8 cellular contexts compared by ENCODE assay signal in genomic region chr11:61333638-61334433, GRCh38. TPM values are rescaled to one million over a fixed set of nuclear protein-coding genes. Genes with fewer than 3 reads are reported as not detected.
A peak's percentile ranks its signal among the peaks of the same experiment; 100 is the strongest.
DNase-seq lines count a peak whose midpoint lies in the region; ATAC-seq and TF ChIP-seq lines count a peak whose summit lies in the region.

No MANE protein-coding gene starts in this region.

- peak overlapping the region; percentile 97 for H3K27ac Mint-ChIP-seq in activated naive CD4-positive, alpha-beta T cell treated with anti-CD3 and anti-CD28 coated beads, Interleukin-2, amount 10 ng/mL, durations not matched to agents 7 days and 5 days
- peak overlapping the region; percentile 99 for H3K27ac Mint-ChIP-seq in activated T-helper 17 cell treated with anti-CD3 and anti-CD28 coated beads, Interleukin-2, amount 50 U/mL, for 72 hours
- peak overlapping the region; percentile 97 to 99 (median 98) for H3K27ac Mint-ChIP-seq in immature natural killer cell

- H3K4me1 ChIP-seq in suprapubic skin: peaks cover 69% of the 10 kb centered on the region

- peak overlapping the region; percentile 98 for H3K4me3 ChIP-seq in suprapubic skin

- H3K4me3 Mint-ChIP-seq in activated naive CD4-positive, alpha-beta T cell treated with anti-CD3 and anti-CD28 coated beads, Interleukin-2, amount 10 ng/mL, durations not matched to agents 7 days and 5 days: peak overlapping the region; percentile 93
- H3K4me3 Mint-ChIP-seq in activated T-helper 17 cell treated with anti-CD3 and anti-CD28 coated beads, Interleukin-2, amount 50 U/mL, for 72 hours: peak overlapping the region; percentile 98
- peak overlapping the region; percentile 93 to 98 (median 96) for H3K4me3 Mint-ChIP-seq in immature natural killer cell

- no peak for TF ChIP-seq POLR2A in suprapubic skin (IDR thresholded peaks at IDR 0.05)

- H3K27me3 ChIP-seq in suprapubic skin: no peaks in the 10 kb centered on the region

- peaks cover 26% of the 10 kb centered on the region for H3K36me3 Mint-ChIP-seq in activated naive CD4-positive, alpha-beta T cell treated with anti-CD3 and anti-CD28 coated beads, Interleukin-2, amount 10 ng/mL, durations not matched to agents 7 days and 5 days
- H3K36me3 Mint-ChIP-seq in activated T-helper 17 cell treated with anti-CD3 and anti-CD28 coated beads, Interleukin-2, amount 50 U/mL, for 72 hours (ENCODE audit: low read depth): peaks cover 50% of the 10 kb centered on the region
- H3K36me3 Mint-ChIP-seq in immature natural killer cell: peaks cover 0 to 8% (median 0%) of the 10 kb centered on the region in 3 donors

- H3K9me3 ChIP-seq in suprapubic skin: no peaks in the 10 kb centered on the region

- DNase-seq in activated naive CD4-positive, alpha-beta T cell treated with anti-CD3 and anti-CD28 coated beads, Interleukin-2, amount 10 ng/mL, durations not matched to agents 7 days and 5 days: peak; percentile 34
- no peak for DNase-seq in activated naive CD4-positive, alpha-beta T cell treated with anti-CD3 and anti-CD28 coated beads, Interleukin-2, amount 50 U/mL, for 16 hours
- DNase-seq in immature natural killer cell: no peak
- no peak for DNase-seq in suprapubic skin (ENCODE audit: low spot score in 2 of 2)
- DNase-seq in GF-D8 (lab: John Stamatoyannopoulos, UW): no peak

- peaks cover 12% of the 10 kb centered on the region for H3K36me3 ChIP-seq in suprapubic skin

- no peak for TF ChIP-seq CTCF in suprapubic skin (IDR thresholded peaks at IDR 0.05)

- H3K27ac ChIP-seq in suprapubic skin: peak overlapping the region; percentile 96

- ATAC-seq in activated T-helper 17 cell treated with anti-CD3 and anti-CD28 coated beads, Interleukin-2, amount 50 U/mL, for 72 hours (replicated peaks): no peak
- ATAC-seq in HG02588 (IDR thresholded peaks at IDR 0.05; ENCODE audit: unreplicated experiment) (no peak), GM18861 (IDR thresholded peaks at IDR 0.05; ENCODE audit: unreplicated experiment) (no peak)

- peaks cover 68% of the 10 kb centered on the region for H3K4me1 Mint-ChIP-seq in activated naive CD4-positive, alpha-beta T cell treated with anti-CD3 and anti-CD28 coated beads, Interleukin-2, amount 10 ng/mL, durations not matched to agents 7 days and 5 days
- peaks cover 29% of the 10 kb centered on the region for H3K4me1 Mint-ChIP-seq in activated T-helper 17 cell treated with anti-CD3 and anti-CD28 coated beads, Interleukin-2, amount 50 U/mL, for 72 hours
- H3K4me1 Mint-ChIP-seq in immature natural killer cell: peaks cover 41 to 42% of the 10 kb centered on the region in 2 donors

- no peaks in the 10 kb centered on the region for H3K27me3 Mint-ChIP-seq in activated naive CD4-positive, alpha-beta T cell treated with anti-CD3 and anti-CD28 coated beads, Interleukin-2, amount 10 ng/mL, durations not matched to agents 7 days and 5 days
- H3K27me3 Mint-ChIP-seq in activated T-helper 17 cell treated with anti-CD3 and anti-CD28 coated beads, Interleukin-2, amount 50 U/mL, for 72 hours: no peaks in the 10 kb centered on the region
- H3K27me3 Mint-ChIP-seq in immature natural killer cell (ENCODE audit: low read depth in 3 of 3): peaks cover 0 to 14% (median 12%) of the 10 kb centered on the region in 3 donors

- CTCF ChIA-PET in activated naive CD4-positive, alpha-beta T cell treated with anti-CD3 and anti-CD28 coated beads, Interleukin-2, amount 10 ng/mL, durations not matched to agents 7 days and 5 days (lab: Charles Lee): interaction anchor here (0.6 to 9.9 kb wide), 9 partner anchors 14 to 112 kb away, joined by 3 to 309 read pairs (median 6); partner anchors contain the start of genes CPSF7, CYB561A3, TMEM138 and TMEM216

- WGBS in suprapubic skin: 40% methylated on average over 14 of the region's 14 CpGs

- no peaks in the 10 kb centered on the region for H3K9me3 Mint-ChIP-seq in activated naive CD4-positive, alpha-beta T cell treated with anti-CD3 and anti-CD28 coated beads, Interleukin-2, amount 10 ng/mL, durations not matched to agents 7 days and 5 days
- no peaks in the 10 kb centered on the region for H3K9me3 Mint-ChIP-seq in activated T-helper 17 cell treated with anti-CD3 and anti-CD28 coated beads, Interleukin-2, amount 50 U/mL, for 72 hours
- H3K9me3 Mint-ChIP-seq in immature natural killer cell: no peaks in the 10 kb centered on the region

- no peak for TF ChIP-seq EP300 in suprapubic skin (IDR thresholded peaks at IDR 0.05)

RNA-seq across cellular contexts. Expression of gene TKFC, which starts 0.8 kb away (rescaled TPM):
- total RNA-seq in activated T-helper 17 cell treated with anti-CD3 and anti-CD28 coated beads, Interleukin-2, amount 50 U/mL, for 72 hours: 10 to 100 TPM; 32.6 to 32.9 TPM
- 10 to 100 TPM; 35.0 to 38.2 (median 36.2) TPM for polyA plus RNA-seq in immature natural killer cell
- total RNA-seq in suprapubic skin: 10 to 100 TPM; 38.6 to 55.3 (median 47.8) TPM

RNA-seq across cellular contexts. Expression of gene DDB1, which starts 0.9 kb away (rescaled TPM):
- 100 to 1,000 TPM; 211 to 344 TPM for total RNA-seq in activated T-helper 17 cell treated with anti-CD3 and anti-CD28 coated beads, Interleukin-2, amount 50 U/mL, for 72 hours
- polyA plus RNA-seq in immature natural killer cell: 100 to 1,000 TPM; 105 to 131 (median 119) TPM
- total RNA-seq in suprapubic skin: 100 to 1,000 TPM; 151 to 219 (median 182) TPM

RNA-seq across cellular contexts. Expression of gene CYB561A3, which starts 27.8 kb away (rescaled TPM):
- 10 to 100 TPM; 46.5 to 62.3 TPM for total RNA-seq in activated T-helper 17 cell treated with anti-CD3 and anti-CD28 coated beads, Interleukin-2, amount 50 U/mL, for 72 hours
- 100 to 1,000 TPM in 1 of 3 donors, 10 to 100 TPM in 2; 63.8 to 128 (median 64.5) TPM for polyA plus RNA-seq in immature natural killer cell
- 100 to 1,000 TPM in 1 of 4 donors, 10 to 100 TPM in 3; 39.9 to 110 (median 79.8) TPM for total RNA-seq in suprapubic skin

RNA-seq across cellular contexts. Expression of gene TMEM138, which starts 28.3 kb away (rescaled TPM):
- total RNA-seq in activated T-helper 17 cell treated with anti-CD3 and anti-CD28 coated beads, Interleukin-2, amount 50 U/mL, for 72 hours: 10 to 100 TPM; 30.6 to 47.9 TPM
- 10 to 100 TPM; 28.4 to 61.4 (median 57.5) TPM for polyA plus RNA-seq in immature natural killer cell
- total RNA-seq in suprapubic skin: 10 to 100 TPM; 22.3 to 43.5 (median 34.2) TPM

RNA-seq across cellular contexts. Expression of gene VWCE, which starts 38.7 kb away (rescaled TPM):
- total RNA-seq in activated T-helper 17 cell treated with anti-CD3 and anti-CD28 coated beads, Interleukin-2, amount 50 U/mL, for 72 hours: 10 to 100 TPM in 1 of 2 donors, 1 to 10 TPM in 1; 8.6 to 11.1 TPM
- not detected for polyA plus RNA-seq in immature natural killer cell
- total RNA-seq in suprapubic skin: 1 to 10 TPM in 3 of 4 donors, under 1 TPM in 1; 0.26 to 1.7 (median 1.6) TPM
